ENCODE assay signal across 8 cellular contexts in genomic region chr7:55074008-55074499, GRCh38. TPM values are rescaled to one million over a fixed set of nuclear protein-coding genes. Genes with fewer than 3 reads are reported as not detected.
DNase-seq lines count a peak whose midpoint lies in the region; ATAC-seq and TF ChIP-seq lines count a peak whose summit lies in the region.

No MANE protein-coding gene starts in this region.

- H3K27me3 ChIP-seq in upper lobe of left lung, result no peaks in the 10 kb centered on the region

- TF ChIP-seq POLR2A in upper lobe of left lung (IDR thresholded peaks at IDR 0.05), result no peak

- peak overlapping the region; percentile 61 for H3K27ac Mint-ChIP-seq in activated naive CD4-positive, alpha-beta T cell treated with anti-CD3 and anti-CD28 coated beads for 36 hours

- in situ Hi-C loops in astrocyte of the cerebellum (cut with HindIII; ENCODE audit: low sequenced_read_pairs), result loop anchor here (25.0 kb wide), 1 partner anchor 262 kb away; no protein-coding TSS in a partner anchor

- TF ChIP-seq CTCF in astrocyte of the cerebellum (IDR thresholded peaks at IDR 0.05; ENCODE audit: low read depth, low read length, missing control alignments) (no peak), upper lobe of left lung (IDR thresholded peaks at IDR 0.05) (no peak)

- intact Hi-C loops in activated naive CD4-positive, alpha-beta T cell treated with anti-CD3 and anti-CD28 coated beads for 36 hours (cut with micrococcal nuclease), result no loop called here

- peak in 1 of 4 donors; percentile 63 for TF ChIP-seq EP300 in upper lobe of left lung (IDR thresholded peaks at IDR 0.05)

- H3K4me3 ChIP-seq in astrocyte of the cerebellum (ENCODE audit: low read depth, low read length), result peak overlapping the region; percentile 10
- H3K4me3 ChIP-seq in upper lobe of left lung, result peak overlapping the region in 2 of 4 donors; percentile 5 to 16

- no peaks in the 10 kb centered on the region for H3K9me3 Mint-ChIP-seq in activated naive CD4-positive, alpha-beta T cell treated with anti-CD3 and anti-CD28 coated beads for 36 hours

- H3K36me3 ChIP-seq in upper lobe of left lung, result no peaks in the 10 kb centered on the region

- H3K27ac ChIP-seq in upper lobe of left lung, result peak overlapping the region; percentile 62 to 71 (median 70)

- peak; percentile 10 for DNase-seq in activated naive CD4-positive, alpha-beta T cell treated with anti-CD3 and anti-CD28 coated beads for 36 hours
- no peak for DNase-seq in activated naive CD4-positive, alpha-beta T cell treated with anti-CD3 and anti-CD28 coated beads, Interleukin-2, amount 50 U/mL, for 16 hours
- DNase-seq in NCI-H748 (lab: John Stamatoyannopoulos, UW; ENCODE audit: unreplicated experiment) (peak; percentile 97), astrocyte of the cerebellum (ENCODE audit: low read depth) (peak; percentile 92), left kidney (ENCODE audit: low read depth, low spot score) (peak; percentile 25), upper lobe of left lung (peak in 1 of 2 donors; percentile 72), NCI-H524 (lab: John Stamatoyannopoulos, UW) (no peak)

- H3K4me1 ChIP-seq in upper lobe of left lung, result peaks cover 26 to 68% (median 46%) of the 10 kb centered on the region in 4 donors

- H3K36me3 Mint-ChIP-seq in activated naive CD4-positive, alpha-beta T cell treated with anti-CD3 and anti-CD28 coated beads for 36 hours (ENCODE audit: low read depth), result no peaks in the 10 kb centered on the region

- H3K27me3 Mint-ChIP-seq in activated naive CD4-positive, alpha-beta T cell treated with anti-CD3 and anti-CD28 coated beads for 36 hours (ENCODE audit: low read depth), result peaks cover 6% of the 10 kb centered on the region

- CTCF ChIA-PET in activated naive CD4-positive, alpha-beta T cell treated with anti-CD3 and anti-CD28 coated beads for 36 hours (lab: Charles Lee), result no interaction called here

- no peak overlapping the region for H3K4me3 Mint-ChIP-seq in activated naive CD4-positive, alpha-beta T cell treated with anti-CD3 and anti-CD28 coated beads for 36 hours

- peak; percentile 90 for ATAC-seq in HG02840 (IDR thresholded peaks at IDR 0.05; ENCODE audit: low FRiP score, unreplicated experiment)
- ATAC-seq in upper lobe of left lung (ENCODE audit: low FRiP score in 2 of 2), result peak; percentile 67 to 77

- H3K4me1 Mint-ChIP-seq in activated naive CD4-positive, alpha-beta T cell treated with anti-CD3 and anti-CD28 coated beads for 36 hours (ENCODE audit: low read depth), result peaks cover 13% of the 10 kb centered on the region

- WGBS in upper lobe of left lung, 2 donors, result 42 to 43% methylated on average over 10 to 12 of the region's 12 CpGs

- H3K9me3 ChIP-seq in upper lobe of left lung, result no peaks in the 10 kb centered on the region

RNA-seq across cellular contexts. Expression of gene EGFR, which starts 55.2 kb away (rescaled TPM):
- not detected for total RNA-seq in activated naive CD4-positive, alpha-beta T cell treated with anti-CD3 and anti-CD28 coated beads for 36 hours
- total RNA-seq in upper lobe of left lung, result 100 to 1,000 TPM in 2 of 6 donors, 10 to 100 TPM in 4; 58.7 to 110 (median 93.2) TPM

Comparison
In these comparisons a context has a peak if more than half of its experiments do, and no peak if none do; other contexts are left out.
1. DNase-seq: peak in activated naive CD4-positive, alpha-beta T cell treated with anti-CD3 and anti-CD28 coated beads for 36 hours (single experiment), NCI-H748 (single experiment), astrocyte of the cerebellum (single experiment) and left kidney (single experiment); none in activated naive CD4-positive, alpha-beta T cell treated with anti-CD3 and anti-CD28 coated beads, Interleukin-2, amount 50 U/mL, for 16 hours (single experiment) and NCI-H524 (0 of 2).
2. RNA of gene EGFR, which starts 55.2 kb away (total RNA-seq): 58.7 to 110 TPM in upper lobe of left lung; not detected in activated naive CD4-positive, alpha-beta T cell treated with anti-CD3 and anti-CD28 coated beads for 36 hours; every median in the first group is over 10 times any median in the second.